Comparison of ENCODE assay signal across 7 cellular contexts in the genomic region with DNA sequence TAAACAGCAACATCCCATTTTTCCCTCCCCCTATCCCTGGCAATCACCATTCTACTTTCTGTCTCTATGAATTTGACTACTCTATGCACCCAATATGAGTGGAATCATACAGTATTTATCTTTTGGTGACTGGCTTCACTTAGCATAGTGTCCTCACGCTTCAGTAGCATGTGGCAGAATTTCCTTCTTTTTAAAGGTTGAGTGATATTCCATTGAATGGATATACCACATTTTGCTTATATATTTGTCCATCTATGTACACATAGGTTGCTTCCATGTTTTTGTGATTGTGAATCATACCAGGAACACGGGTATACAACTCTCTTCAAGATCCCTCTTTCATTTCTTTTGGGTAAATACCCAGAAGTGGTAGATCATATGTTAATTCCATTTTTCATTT.
"Had no signal": no experiment of that assay in that cellular context is flagged by ENCODE, and none has a peak within 500 bp of the region (broad histone marks: within the 10 kb centered on the region; RNA-seq: fewer than 3 reads in every experiment).

No MANE protein-coding gene starts in this region.

- H3K4me1 Mint-ChIP-seq: GM23338 had no signal

- H3K27ac Mint-ChIP-seq: GM23338, H9, HFFc6 had no signal

- ATAC-seq: GM23338 had no signal

- DNase-seq: H9, HCEC 1CT, HFFc6, IMR-90, KBM-7 had no signal

- H3K27ac ChIP-seq: KMS-11 had no signal

- H3K9ac ChIP-seq: KMS-11 had no signal

- H3K4me3 Mint-ChIP-seq: GM23338, H9, HFFc6 had no signal

- H3K4me3 ChIP-seq: GM23338 had no signal
